Comparison of ENCODE assay signal across 25 cellular contexts in genomic region chr3:112900088-112900487, GRCh38. TPM values are rescaled to one million over a fixed set of nuclear protein-coding genes. Genes with fewer than 3 reads are reported as not detected.
"Had no signal": no experiment of that assay in that cellular context is flagged by ENCODE, and none has a peak within 500 bp of the region (broad histone marks: within the 10 kb centered on the region; RNA-seq: fewer than 3 reads in every experiment).

No MANE protein-coding gene starts in this region.

- H3K27ac Mint-ChIP-seq: activated CD8-positive, alpha-beta T cell treated with anti-CD3 and anti-CD28 coated beads for 36 hours; activated T-helper 17 cell treated with anti-CD3 and anti-CD28 coated beads, Interleukin-2, amount 50 U/mL, for 72 hours; memory B cell; natural killer cell treated with Interleukin-12 subunit alpha and Interleukin-12 subunit beta and Interleukin-15 and Interleukin-18, amount 100 ng/mL, for 72 hours; stimulated activated naive B cell treated with anti-CD40 and anti-IgM and Interleukin-4, amounts not matched to agents 10 μg/mL and 1 μg/mL and 100 μg/mL, for 72 hours had no signal

- H3K4me3 ChIP-seq: esophagus muscularis mucosa, left ventricle myocardium inferior, sigmoid colon, spleen, upper lobe of right lung had no signal

- H3K36me3 ChIP-seq: esophagus muscularis mucosa, left ventricle myocardium inferior, sigmoid colon, spleen, upper lobe of right lung had no signal

- H3K27me3 Mint-ChIP-seq: activated CD8-positive, alpha-beta T cell treated with anti-CD3 and anti-CD28 coated beads for 36 hours; activated T-helper 17 cell treated with anti-CD3 and anti-CD28 coated beads, Interleukin-2, amount 50 U/mL, for 72 hours; memory B cell; natural killer cell treated with Interleukin-12 subunit alpha and Interleukin-12 subunit beta and Interleukin-15 and Interleukin-18, amount 100 ng/mL, for 72 hours; stimulated activated naive B cell treated with anti-CD40 and anti-IgM and Interleukin-4, amounts not matched to agents 10 μg/mL and 1 μg/mL and 100 μg/mL, for 72 hours had no signal

- DNase-seq: activated CD4-positive, alpha-beta T cell treated with anti-CD3 and anti-CD28 coated beads for 48 hours; activated CD4-positive, CD25-positive, alpha-beta regulatory T cell; activated CD8-positive, alpha-beta T cell treated with anti-CD3 and anti-CD28 coated beads for 36 hours; activated naive CD4-positive, alpha-beta T cell treated with Interleukin-2 at 50 U/mL for 16 hours; activated T-cell treated with anti-CD3 and anti-CD28 coated beads, Interleukin-2, amount 50 U/mL, for 1 hour; cerebellar nuclear complex; effector memory CD4-positive, alpha-beta T cell; foreskin melanocyte; glutamatergic neuron; hypothalamus; left ventricle myocardium inferior; nucleus accumbens; sigmoid colon; spleen; stimulated activated CD4-positive, alpha-beta T cell treated with anti-CD3 and anti-CD28 coated beads, Interleukin-4, amount 100 ng/mL, for 4 hours; stimulated activated naive B cell treated with anti-CD40 and anti-IgM and Interleukin-4, amounts not matched to agents 10 μg/mL and 1 μg/mL and 100 μg/mL, for 72 hours; T-helper 1 cell; T1000; upper lobe of right lung had no signal

- ATAC-seq: activated CD8-positive, alpha-beta T cell treated with anti-CD3 and anti-CD28 coated beads for 36 hours; activated T-helper 17 cell treated with anti-CD3 and anti-CD28 coated beads, Interleukin-2, amount 50 U/mL, for 72 hours; natural killer cell treated with Interleukin-12 subunit alpha and Interleukin-12 subunit beta and Interleukin-15 and Interleukin-18, amount 100 ng/mL, for 72 hours; stimulated activated naive B cell treated with anti-CD40 and anti-IgM and Interleukin-4, amounts not matched to agents 10 μg/mL and 1 μg/mL and 100 μg/mL, for 72 hours; upper lobe of right lung had no signal

- H3K4me1 Mint-ChIP-seq: activated T-helper 17 cell treated with anti-CD3 and anti-CD28 coated beads, Interleukin-2, amount 50 U/mL, for 72 hours had no signal

- H3K27ac ChIP-seq: esophagus muscularis mucosa, left ventricle myocardium inferior, sigmoid colon, spleen, upper lobe of right lung had no signal

- H3K4me3 Mint-ChIP-seq: activated CD8-positive, alpha-beta T cell treated with anti-CD3 and anti-CD28 coated beads for 36 hours; activated T-helper 17 cell treated with anti-CD3 and anti-CD28 coated beads, Interleukin-2, amount 50 U/mL, for 72 hours; memory B cell; natural killer cell treated with Interleukin-12 subunit alpha and Interleukin-12 subunit beta and Interleukin-15 and Interleukin-18, amount 100 ng/mL, for 72 hours; stimulated activated naive B cell treated with anti-CD40 and anti-IgM and Interleukin-4, amounts not matched to agents 10 μg/mL and 1 μg/mL and 100 μg/mL, for 72 hours had no signal

- H3K4me1 ChIP-seq: esophagus muscularis mucosa, left ventricle myocardium inferior, sigmoid colon, upper lobe of right lung had no signal

- H3K9me3 ChIP-seq: esophagus muscularis mucosa, upper lobe of right lung had no signal

- H3K27me3 ChIP-seq: esophagus muscularis mucosa, sigmoid colon, spleen, upper lobe of right lung had no signal

RNA-seq across cellular contexts. Expression of gene CD200R1L, which starts 53.4 kb away (rescaled TPM):
- total RNA-seq: activated CD8-positive, alpha-beta T cell treated with anti-CD3 and anti-CD28 coated beads for 36 hours; activated T-helper 17 cell treated with anti-CD3 and anti-CD28 coated beads, Interleukin-2, amount 50 U/mL, for 72 hours; endothelial cell of umbilical vein; esophagus muscularis mucosa; kidney epithelial cell; left ventricle myocardium inferior; natural killer cell treated with Interleukin-12 subunit alpha and Interleukin-12 subunit beta and Interleukin-15 and Interleukin-18, amount 100 ng/mL, for 72 hours; sigmoid colon; spleen; upper lobe of right lung had no signal
- polyA plus RNA-seq: endothelial cell of umbilical vein, sigmoid colon, spleen had no signal
